Comparison of ENCODE assay signal across 1 cellular context in the genomic region with DNA sequence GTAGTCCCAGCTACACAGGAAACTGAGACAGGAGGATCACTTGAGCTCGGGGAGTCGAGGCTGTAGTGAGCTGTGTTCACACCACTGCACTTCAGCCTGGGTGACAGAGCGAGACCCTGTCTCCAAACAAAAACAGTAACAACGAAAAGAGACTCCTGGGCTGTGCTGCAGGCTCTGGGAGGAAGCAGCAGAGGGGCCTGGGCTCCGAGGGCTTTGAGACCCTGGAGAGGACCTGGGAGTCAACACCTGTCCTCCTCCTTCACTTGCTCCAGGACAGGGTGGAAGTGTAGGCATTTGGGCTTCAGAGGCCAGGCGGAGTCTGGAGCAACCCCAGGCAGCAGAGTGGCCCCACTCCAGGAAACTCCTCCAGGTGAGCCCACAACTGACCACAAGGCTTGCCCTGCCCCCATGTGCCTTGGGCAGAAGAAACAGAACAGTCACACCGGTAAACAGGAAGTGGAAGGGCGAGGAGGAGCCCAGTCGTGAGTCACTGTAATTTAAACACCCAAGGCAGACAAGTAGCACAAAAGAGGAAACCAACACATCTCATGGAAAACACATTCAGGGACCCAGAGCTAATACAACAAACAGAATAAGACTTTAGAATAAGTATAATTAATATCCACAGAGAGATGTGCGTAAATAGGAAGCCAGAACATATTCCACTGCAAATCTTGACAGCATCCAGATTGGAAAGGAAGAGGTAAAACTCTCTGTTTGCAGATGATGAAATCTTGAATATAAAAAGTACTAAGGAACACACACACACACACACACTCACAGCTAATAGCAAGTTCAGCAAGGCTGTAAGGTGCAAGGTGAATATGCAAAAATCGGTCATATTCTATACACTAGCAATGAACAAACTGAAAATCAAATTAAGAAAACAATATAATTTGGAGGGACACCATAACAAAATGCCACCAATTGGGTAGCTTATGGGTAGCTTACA.
A peak's percentile ranks its signal among the peaks of the same experiment; 100 is the strongest.
TF ChIP-seq lines count a peak whose summit lies in the region.

No MANE protein-coding gene starts in this region.

TF ChIP-seq in K562, 482 proteins besides CTCF, POLR2A, EP300 and RAD21 (continued from another document and continues in another):
- TF ChIP-seq, protein P1, sequence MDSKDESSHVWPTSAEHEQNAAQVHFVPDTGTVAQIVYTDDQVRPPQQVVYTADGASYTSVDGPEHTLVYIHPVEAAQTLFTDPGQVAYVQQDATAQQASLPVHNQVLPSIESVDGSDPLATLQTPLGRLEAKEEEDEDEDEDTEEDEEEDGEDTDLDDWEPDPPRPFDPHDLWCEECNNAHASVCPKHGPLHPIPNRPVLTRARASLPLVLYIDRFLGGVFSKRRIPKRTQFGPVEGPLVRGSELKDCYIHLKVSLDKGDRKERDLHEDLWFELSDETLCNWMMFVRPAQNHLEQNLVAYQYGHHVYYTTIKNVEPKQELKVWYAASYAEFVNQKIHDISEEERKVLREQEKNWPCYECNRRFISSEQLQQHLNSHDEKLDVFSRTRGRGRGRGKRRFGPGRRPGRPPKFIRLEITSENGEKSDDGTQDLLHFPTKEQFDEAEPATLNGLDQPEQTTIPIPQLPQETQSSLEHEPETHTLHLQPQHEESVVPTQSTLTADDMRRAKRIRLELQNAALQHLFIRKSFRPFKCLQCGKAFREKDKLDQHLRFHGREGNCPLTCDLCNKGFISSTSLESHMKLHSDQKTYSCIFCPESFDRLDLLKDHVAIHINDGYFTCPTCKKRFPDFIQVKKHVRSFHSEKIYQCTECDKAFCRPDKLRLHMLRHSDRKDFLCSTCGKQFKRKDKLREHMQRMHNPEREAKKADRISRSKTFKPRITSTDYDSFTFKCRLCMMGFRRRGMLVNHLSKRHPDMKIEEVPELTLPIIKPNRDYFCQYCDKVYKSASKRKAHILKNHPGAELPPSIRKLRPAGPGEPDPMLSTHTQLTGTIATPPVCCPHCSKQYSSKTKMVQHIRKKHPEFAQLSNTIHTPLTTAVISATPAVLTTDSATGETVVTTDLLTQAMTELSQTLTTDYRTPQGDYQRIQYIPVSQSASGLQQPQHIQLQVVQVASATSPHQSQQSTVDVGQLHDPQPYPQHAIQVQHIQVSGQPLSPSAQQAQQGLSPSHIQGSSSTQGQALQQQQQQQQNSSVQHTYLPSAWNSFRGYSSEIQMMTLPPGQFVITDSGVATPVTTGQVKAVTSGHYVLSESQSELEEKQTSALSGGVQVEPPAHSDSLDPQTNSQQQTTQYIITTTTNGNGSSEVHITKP (IDR thresholded peaks at IDR 0.05; ENCODE audit: partially characterized antibody): no peak
- TF ChIP-seq TCF3 (CRISPR knock-in tag; IDR thresholded peaks at IDR 0.05) (no peak), BRCA1 (IDR thresholded peaks at IDR 0.05) (no peak), BRCA1 (CRISPR knock-in tag; IDR thresholded peaks at IDR 0.05) (no peak), ZNF354B (CRISPR knock-in tag; IDR thresholded peaks at IDR 0.05) (no peak), ZSCAN29 (IDR thresholded peaks at IDR 0.05) (no peak), ZZZ3 (IDR thresholded peaks at IDR 0.05) (no peak), TCFL5 (CRISPR knock-in tag; conservative IDR thresholded peaks at IDR 0.05) (no peak), SRSF9 (IDR thresholded peaks at IDR 0.05; ENCODE audit: borderline replicate concordance, low read depth, low read length) (no peak), FOXM1 (IDR thresholded peaks at IDR 0.05; ENCODE audit: low read depth) (no peak), FOXM1 (CRISPR knock-in tag; IDR thresholded peaks at IDR 0.05; ENCODE audit: low read depth) (no peak), KLF13 (tag; IDR thresholded peaks at IDR 0.05; ENCODE audit: borderline replicate concordance, low read depth) (no peak), ZNF584 (CRISPR knock-in tag; IDR thresholded peaks at IDR 0.05; ENCODE audit: low read depth) (no peak), ZNF583 (CRISPR knock-in tag; IDR thresholded peaks at IDR 0.05) (no peak), IFI16 (CRISPR knock-in tag; IDR thresholded peaks at IDR 0.05) (no peak), HCFC1 (IDR thresholded peaks at IDR 0.05; ENCODE audit: low read depth, low read length) (no peak), SLC30A9 (CRISPR knock-in tag; IDR thresholded peaks at IDR 0.05) (no peak), SMC3 (conservative IDR thresholded peaks at IDR 0.05; ENCODE audit: insufficient read depth, low read depth, low read length) (no peak), NFE2 (IDR thresholded peaks at IDR 0.05; ENCODE audit: low read depth) (peak; percentile 41; the same call in 1 of the 2 replicates), CHD4 (IDR thresholded peaks at IDR 0.05; ENCODE audit: insufficient read depth, insufficient replicate concordance, low read depth, low read length, poor library complexity, severe bottlenecking) (no peak), KLF16 (IDR thresholded peaks at IDR 0.05) (no peak)
- TF ChIP-seq, protein P2, sequence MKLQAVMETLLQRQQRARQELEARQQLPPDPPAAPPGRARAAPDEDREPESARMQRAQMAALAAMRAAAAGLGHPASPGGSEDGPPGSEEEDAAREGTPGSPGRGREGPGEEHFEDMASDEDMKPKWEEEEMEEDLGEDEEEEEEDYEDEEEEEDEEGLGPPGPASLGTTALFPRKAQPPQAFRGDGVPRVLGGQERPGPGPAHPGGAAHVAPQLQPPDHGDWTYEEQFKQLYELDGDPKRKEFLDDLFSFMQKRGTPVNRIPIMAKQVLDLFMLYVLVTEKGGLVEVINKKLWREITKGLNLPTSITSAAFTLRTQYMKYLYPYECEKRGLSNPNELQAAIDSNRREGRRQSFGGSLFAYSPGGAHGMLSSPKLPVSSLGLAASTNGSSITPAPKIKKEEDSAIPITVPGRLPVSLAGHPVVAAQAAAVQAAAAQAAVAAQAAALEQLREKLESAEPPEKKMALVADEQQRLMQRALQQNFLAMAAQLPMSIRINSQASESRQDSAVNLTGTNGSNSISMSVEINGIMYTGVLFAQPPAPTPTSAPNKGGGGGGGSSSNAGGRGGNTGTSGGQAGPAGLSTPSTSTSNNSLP (IDR thresholded peaks at IDR 0.05; ENCODE audit: borderline replicate concordance, low read depth, low read length): no peak
- TF ChIP-seq, protein P3, sequence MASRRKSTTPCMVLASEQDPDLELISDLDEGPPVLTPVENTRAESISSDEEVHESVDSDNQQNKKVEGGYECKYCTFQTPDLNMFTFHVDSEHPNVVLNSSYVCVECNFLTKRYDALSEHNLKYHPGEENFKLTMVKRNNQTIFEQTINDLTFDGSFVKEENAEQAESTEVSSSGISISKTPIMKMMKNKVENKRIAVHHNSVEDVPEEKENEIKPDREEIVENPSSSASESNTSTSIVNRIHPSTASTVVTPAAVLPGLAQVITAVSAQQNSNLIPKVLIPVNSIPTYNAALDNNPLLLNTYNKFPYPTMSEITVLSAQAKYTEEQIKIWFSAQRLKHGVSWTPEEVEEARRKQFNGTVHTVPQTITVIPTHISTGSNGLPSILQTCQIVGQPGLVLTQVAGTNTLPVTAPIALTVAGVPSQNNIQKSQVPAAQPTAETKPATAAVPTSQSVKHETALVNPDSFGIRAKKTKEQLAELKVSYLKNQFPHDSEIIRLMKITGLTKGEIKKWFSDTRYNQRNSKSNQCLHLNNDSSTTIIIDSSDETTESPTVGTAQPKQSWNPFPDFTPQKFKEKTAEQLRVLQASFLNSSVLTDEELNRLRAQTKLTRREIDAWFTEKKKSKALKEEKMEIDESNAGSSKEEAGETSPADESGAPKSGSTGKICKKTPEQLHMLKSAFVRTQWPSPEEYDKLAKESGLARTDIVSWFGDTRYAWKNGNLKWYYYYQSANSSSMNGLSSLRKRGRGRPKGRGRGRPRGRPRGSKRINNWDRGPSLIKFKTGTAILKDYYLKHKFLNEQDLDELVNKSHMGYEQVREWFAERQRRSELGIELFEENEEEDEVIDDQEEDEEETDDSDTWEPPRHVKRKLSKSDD (conservative IDR thresholded peaks at IDR 0.05; ENCODE audit: low read length): no peak
- TF ChIP-seq, protein P4, sequence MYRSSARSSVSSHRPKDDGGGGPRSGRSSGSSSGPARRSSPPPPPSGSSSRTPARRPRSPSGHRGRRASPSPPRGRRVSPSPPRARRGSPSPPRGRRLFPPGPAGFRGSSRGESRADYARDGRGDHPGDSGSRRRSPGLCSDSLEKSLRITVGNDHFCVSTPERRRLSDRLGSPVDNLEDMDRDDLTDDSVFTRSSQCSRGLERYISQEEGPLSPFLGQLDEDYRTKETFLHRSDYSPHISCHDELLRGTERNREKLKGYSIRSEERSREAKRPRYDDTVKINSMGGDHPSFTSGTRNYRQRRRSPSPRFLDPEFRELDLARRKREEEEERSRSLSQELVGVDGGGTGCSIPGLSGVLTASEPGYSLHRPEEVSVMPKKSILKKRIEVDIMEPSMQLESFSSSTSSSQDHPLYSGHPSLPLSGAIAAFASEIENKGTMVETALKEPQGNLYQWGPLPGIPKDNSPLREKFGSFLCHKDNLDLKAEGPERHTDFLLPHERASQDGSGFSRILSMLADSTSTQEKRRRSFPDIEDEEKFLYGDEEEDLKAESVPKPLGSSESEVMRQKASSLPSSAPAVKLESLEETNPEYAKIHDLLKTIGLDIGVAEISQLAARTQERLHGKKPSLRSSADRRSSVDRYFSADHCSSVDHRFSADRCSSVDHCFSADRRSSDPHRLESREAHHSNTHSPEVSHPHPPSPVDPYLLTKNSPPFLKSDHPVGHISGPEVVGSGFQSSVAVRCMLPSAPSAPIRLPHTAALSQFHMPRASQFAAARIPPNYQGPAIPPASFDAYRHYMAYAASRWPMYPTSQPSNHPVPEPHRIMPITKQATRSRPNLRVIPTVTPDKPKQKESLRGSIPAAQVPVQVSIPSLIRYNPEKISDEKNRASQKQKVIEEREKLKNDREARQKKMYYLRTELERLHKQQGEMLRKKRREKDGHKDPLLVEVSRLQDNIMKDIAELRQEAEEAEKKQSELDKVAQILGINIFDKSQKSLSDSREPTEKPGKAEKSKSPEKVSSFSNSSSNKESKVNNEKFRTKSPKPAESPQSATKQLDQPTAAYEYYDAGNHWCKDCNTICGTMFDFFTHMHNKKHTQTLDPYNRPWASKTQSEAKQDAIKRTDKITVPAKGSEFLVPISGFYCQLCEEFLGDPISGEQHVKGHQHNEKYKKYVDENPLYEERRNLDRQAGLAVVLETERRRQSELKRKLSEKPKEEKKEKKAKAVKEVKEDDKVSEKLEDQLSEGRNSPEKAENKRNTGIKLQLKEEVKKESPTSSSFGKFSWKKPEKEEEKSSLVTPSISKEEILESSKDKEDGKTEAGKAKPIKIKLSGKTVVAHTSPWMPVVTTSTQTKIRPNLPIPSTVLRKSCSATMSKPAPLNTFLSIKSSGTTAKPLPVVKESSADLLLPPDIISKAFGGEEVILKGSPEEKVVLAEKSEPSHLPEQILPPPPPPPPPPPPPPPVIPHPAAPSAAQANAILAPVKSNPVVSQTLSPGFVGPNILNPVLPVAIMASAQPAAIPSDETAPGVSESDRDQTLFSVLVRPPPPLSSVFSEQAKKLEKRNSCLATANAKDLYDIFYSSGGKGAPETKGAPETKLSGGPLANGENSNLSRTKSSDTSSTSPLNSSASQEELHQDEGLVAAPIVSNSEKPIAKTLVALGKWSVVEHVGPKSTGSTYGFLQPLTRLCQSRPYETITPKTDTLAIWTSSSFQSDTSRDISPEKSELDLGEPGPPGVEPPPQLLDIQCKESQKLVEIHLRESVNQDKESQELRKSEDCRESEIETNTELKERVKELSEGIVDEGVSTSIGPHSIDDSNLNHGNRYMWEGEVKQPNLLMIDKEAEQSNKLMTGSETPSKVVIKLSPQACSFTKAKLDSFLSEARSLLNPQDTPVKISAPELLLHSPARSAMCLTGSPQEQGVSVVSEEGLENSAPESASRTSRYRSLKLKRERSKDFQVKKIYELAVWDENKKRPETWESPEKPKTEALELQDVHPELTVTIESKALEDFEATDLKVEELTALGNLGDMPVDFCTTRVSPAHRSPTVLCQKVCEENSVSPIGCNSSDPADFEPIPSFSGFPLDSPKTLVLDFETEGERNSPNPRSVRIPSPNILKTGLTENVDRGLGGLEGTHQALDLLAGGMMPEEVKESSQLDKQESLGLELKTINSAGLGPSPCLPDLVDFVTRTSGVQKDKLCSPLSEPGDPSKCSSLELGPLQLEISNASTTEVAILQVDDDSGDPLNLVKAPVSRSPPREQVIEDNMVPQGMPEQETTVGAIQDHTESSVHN (IDR thresholded peaks at IDR 0.05; ENCODE audit: borderline replicate concordance in 1 of 2, low read depth in 1 of 2): no peak
- TF ChIP-seq, protein P5, sequence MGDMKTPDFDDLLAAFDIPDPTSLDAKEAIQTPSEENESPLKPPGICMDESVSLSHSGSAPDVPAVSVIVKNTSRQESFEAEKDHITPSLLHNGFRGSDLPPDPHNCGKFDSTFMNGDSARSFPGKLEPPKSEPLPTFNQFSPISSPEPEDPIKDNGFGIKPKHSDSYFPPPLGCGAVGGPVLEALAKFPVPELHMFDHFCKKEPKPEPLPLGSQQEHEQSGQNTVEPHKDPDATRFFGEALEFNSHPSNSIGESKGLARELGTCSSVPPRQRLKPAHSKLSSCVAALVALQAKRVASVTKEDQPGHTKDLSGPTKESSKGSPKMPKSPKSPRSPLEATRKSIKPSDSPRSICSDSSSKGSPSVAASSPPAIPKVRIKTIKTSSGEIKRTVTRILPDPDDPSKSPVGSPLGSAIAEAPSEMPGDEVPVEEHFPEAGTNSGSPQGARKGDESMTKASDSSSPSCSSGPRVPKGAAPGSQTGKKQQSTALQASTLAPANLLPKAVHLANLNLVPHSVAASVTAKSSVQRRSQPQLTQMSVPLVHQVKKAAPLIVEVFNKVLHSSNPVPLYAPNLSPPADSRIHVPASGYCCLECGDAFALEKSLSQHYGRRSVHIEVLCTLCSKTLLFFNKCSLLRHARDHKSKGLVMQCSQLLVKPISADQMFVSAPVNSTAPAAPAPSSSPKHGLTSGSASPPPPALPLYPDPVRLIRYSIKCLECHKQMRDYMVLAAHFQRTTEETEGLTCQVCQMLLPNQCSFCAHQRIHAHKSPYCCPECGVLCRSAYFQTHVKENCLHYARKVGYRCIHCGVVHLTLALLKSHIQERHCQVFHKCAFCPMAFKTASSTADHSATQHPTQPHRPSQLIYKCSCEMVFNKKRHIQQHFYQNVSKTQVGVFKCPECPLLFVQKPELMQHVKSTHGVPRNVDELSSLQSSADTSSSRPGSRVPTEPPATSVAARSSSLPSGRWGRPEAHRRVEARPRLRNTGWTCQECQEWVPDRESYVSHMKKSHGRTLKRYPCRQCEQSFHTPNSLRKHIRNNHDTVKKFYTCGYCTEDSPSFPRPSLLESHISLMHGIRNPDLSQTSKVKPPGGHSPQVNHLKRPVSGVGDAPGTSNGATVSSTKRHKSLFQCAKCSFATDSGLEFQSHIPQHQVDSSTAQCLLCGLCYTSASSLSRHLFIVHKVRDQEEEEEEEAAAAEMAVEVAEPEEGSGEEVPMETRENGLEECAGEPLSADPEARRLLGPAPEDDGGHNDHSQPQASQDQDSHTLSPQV (IDR thresholded peaks at IDR 0.05): no peak
- TF ChIP-seq, protein P6, sequence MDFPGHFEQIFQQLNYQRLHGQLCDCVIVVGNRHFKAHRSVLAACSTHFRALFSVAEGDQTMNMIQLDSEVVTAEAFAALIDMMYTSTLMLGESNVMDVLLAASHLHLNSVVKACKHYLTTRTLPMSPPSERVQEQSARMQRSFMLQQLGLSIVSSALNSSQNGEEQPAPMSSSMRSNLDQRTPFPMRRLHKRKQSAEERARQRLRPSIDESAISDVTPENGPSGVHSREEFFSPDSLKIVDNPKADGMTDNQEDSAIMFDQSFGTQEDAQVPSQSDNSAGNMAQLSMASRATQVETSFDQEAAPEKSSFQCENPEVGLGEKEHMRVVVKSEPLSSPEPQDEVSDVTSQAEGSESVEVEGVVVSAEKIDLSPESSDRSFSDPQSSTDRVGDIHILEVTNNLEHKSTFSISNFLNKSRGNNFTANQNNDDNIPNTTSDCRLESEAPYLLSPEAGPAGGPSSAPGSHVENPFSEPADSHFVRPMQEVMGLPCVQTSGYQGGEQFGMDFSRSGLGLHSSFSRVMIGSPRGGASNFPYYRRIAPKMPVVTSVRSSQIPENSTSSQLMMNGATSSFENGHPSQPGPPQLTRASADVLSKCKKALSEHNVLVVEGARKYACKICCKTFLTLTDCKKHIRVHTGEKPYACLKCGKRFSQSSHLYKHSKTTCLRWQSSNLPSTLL (IDR thresholded peaks at IDR 0.05): no peak
